In genomic region chr15:64634576-64635485, GRCh38 we compare ENCODE assay signal across 1 cellular context.
TF ChIP-seq lines count a peak whose summit lies in the region.

No MANE protein-coding gene starts in this region.

TF ChIP-seq in HepG2, 621 proteins besides CTCF, POLR2A, EP300 and RAD21 (continued from another document and continues in another):
- TF ChIP-seq IKZF5 (CRISPR knock-in tag; IDR thresholded peaks at IDR 0.05): no peak
- no peak for TF ChIP-seq MEIS2 (CRISPR knock-in tag; IDR thresholded peaks at IDR 0.05)
- no peak for TF ChIP-seq ZNF292 (CRISPR knock-in tag; IDR thresholded peaks at IDR 0.05; ENCODE audit: borderline replicate concordance, low read depth)
- no peak for TF ChIP-seq NFYB (CRISPR knock-in tag; IDR thresholded peaks at IDR 0.05)
- TF ChIP-seq ZEB1 (IDR thresholded peaks at IDR 0.05; ENCODE audit: insufficient replicate concordance, low read depth): no peak
- no peak for TF ChIP-seq ZNF275 (CRISPR knock-in tag; IDR thresholded peaks at IDR 0.05; ENCODE audit: borderline replicate concordance)
- TF ChIP-seq FOXC1 (CRISPR knock-in tag; IDR thresholded peaks at IDR 0.05; ENCODE audit: borderline replicate concordance): no peak
- TF ChIP-seq ZBTB38 (CRISPR knock-in tag; IDR thresholded peaks at IDR 0.05): no peak
- 0 out of 2 replicates have a peak, but pooled peaks have one; percentile 12 for TF ChIP-seq KMT2B (CRISPR knock-in tag; IDR thresholded peaks at IDR 0.05)
- TF ChIP-seq ZNF672 (CRISPR knock-in tag; IDR thresholded peaks at IDR 0.05): no peak
- no peak for TF ChIP-seq JUN (CRISPR knock-in tag; IDR thresholded peaks at IDR 0.05)
- no peak for TF ChIP-seq SIX1 (CRISPR knock-in tag; IDR thresholded peaks at IDR 0.05; ENCODE audit: borderline replicate concordance)
- TF ChIP-seq SP140L (CRISPR knock-in tag; IDR thresholded peaks at IDR 0.05; ENCODE audit: borderline replicate concordance): no peak
- 0 out of 2 replicates have a peak, but pooled peaks have one; percentile 28 for TF ChIP-seq ZNF501 (CRISPR knock-in tag; IDR thresholded peaks at IDR 0.05)
- no peak for TF ChIP-seq THAP8 (CRISPR knock-in tag; IDR thresholded peaks at IDR 0.05; ENCODE audit: borderline replicate concordance)
- TF ChIP-seq MXI1 (IDR thresholded peaks at IDR 0.05; ENCODE audit: borderline replicate concordance, low read depth, low read length): 0 out of 3 replicates have a peak, but pooled peaks have one; percentile 32
- no peak for TF ChIP-seq ZMAT3 (CRISPR knock-in tag; conservative IDR thresholded peaks at IDR 0.05)
- no peak for TF ChIP-seq NAIF1 (CRISPR knock-in tag; IDR thresholded peaks at IDR 0.05; ENCODE audit: borderline replicate concordance)
- TF ChIP-seq NCOA1 (CRISPR knock-in tag; IDR thresholded peaks at IDR 0.05): no peak
- TF ChIP-seq ZMAT5 (CRISPR knock-in tag; IDR thresholded peaks at IDR 0.05; ENCODE audit: borderline replicate concordance, low read depth): no peak
- TF ChIP-seq BCL3 (CRISPR knock-in tag; IDR thresholded peaks at IDR 0.05): no peak
- no peak for TF ChIP-seq ZFP41 (CRISPR knock-in tag; IDR thresholded peaks at IDR 0.05; ENCODE audit: borderline replicate concordance)
- peak; percentile 10; the same call in 1 of the 2 replicates for TF ChIP-seq NCOA2 (CRISPR knock-in tag; IDR thresholded peaks at IDR 0.05)
- TF ChIP-seq FOXA3 (CRISPR knock-in tag; IDR thresholded peaks at IDR 0.05): no peak
- no peak for TF ChIP-seq SKI (IDR thresholded peaks at IDR 0.05; ENCODE audit: partially characterized antibody)
- TF ChIP-seq SOX6 (IDR thresholded peaks at IDR 0.05): no peak
- TF ChIP-seq SOX6 (CRISPR knock-in tag; IDR thresholded peaks at IDR 0.05): 0 out of 2 replicates have a peak, but pooled peaks have one; percentile 18
- peak; percentile 71 for TF ChIP-seq RFX5 (IDR thresholded peaks at IDR 0.05; ENCODE audit: low read depth, low read length)
- TF ChIP-seq ELF4 (CRISPR knock-in tag; IDR thresholded peaks at IDR 0.05; ENCODE audit: borderline replicate concordance): no peak
- TF ChIP-seq ZNF737 (CRISPR knock-in tag; IDR thresholded peaks at IDR 0.05; ENCODE audit: borderline replicate concordance): no peak
- peak; percentile 23; the same call in 1 of the 2 replicates for TF ChIP-seq FOXP4 (CRISPR knock-in tag; IDR thresholded peaks at IDR 0.05)
- TF ChIP-seq SP1 (IDR thresholded peaks at IDR 0.05): no peak
- no peak for TF ChIP-seq SP1 (CRISPR knock-in tag; IDR thresholded peaks at IDR 0.05)
- TF ChIP-seq ZNF580 (CRISPR knock-in tag; IDR thresholded peaks at IDR 0.05; ENCODE audit: borderline replicate concordance, low read depth): no peak
- no peak for TF ChIP-seq TEAD3 (CRISPR knock-in tag; optimal IDR thresholded peaks at IDR 0.05; ENCODE audit: borderline replicate concordance)
- no peak for TF ChIP-seq SYNCRIP (IDR thresholded peaks at IDR 0.05; ENCODE audit: insufficient read depth, low read depth, low read length)
- TF ChIP-seq HINFP (CRISPR knock-in tag; IDR thresholded peaks at IDR 0.05; ENCODE audit: low read depth): no peak
- no peak for TF ChIP-seq ZNF24 (IDR thresholded peaks at IDR 0.05)
- no peak for TF ChIP-seq ZNF503 (CRISPR knock-in tag; IDR thresholded peaks at IDR 0.05)
- TF ChIP-seq ZBTB39 (CRISPR knock-in tag; IDR thresholded peaks at IDR 0.05): no peak
- no peak for TF ChIP-seq SMAD3 (CRISPR knock-in tag; IDR thresholded peaks at IDR 0.05)
- TF ChIP-seq ZSCAN12 (CRISPR knock-in tag; IDR thresholded peaks at IDR 0.05): no peak
- no peak for TF ChIP-seq ZNF543 (CRISPR knock-in tag; IDR thresholded peaks at IDR 0.05)
- no peak; the same call in 1 of the 2 replicates for TF ChIP-seq HOMEZ (CRISPR knock-in tag; IDR thresholded peaks at IDR 0.05; ENCODE audit: low read depth)
- TF ChIP-seq ZBED4 (CRISPR knock-in tag; IDR thresholded peaks at IDR 0.05; ENCODE audit: borderline replicate concordance): no peak
- TF ChIP-seq NBN (conservative IDR thresholded peaks at IDR 0.05): no peak
- TF ChIP-seq DNMT3B (CRISPR knock-in tag; conservative IDR thresholded peaks at IDR 0.05): no peak
- TF ChIP-seq ZNF331 (CRISPR knock-in tag; IDR thresholded peaks at IDR 0.05): peak; percentile 28; the same call in 1 of the 2 replicates
- TF ChIP-seq TAF1 (CRISPR knock-in tag; IDR thresholded peaks at IDR 0.05): no peak
